ENCODE assay signal across 1 cellular context in genomic region chr14:75002392-75003249, GRCh38.
A peak's percentile ranks its signal among the peaks of the same experiment; 100 is the strongest.
TF ChIP-seq lines count a peak whose summit lies in the region.

TSS of gene EIF2B2 (plus strand) at chr14:75002921. CDS start at chr14:75002991, 70 bp downstream.

TF ChIP-seq in GM12878, 131 proteins besides CTCF, POLR2A, EP300 and RAD21 (continued from another document and continues in another):
- peak; percentile 58 for TF ChIP-seq SKIL (IDR thresholded peaks at IDR 0.05; ENCODE audit: low read depth, poor library complexity, severe bottlenecking)
- peak; percentile 71; the same call in 1 of the 2 replicates for TF ChIP-seq SMAD5 (IDR thresholded peaks at IDR 0.05; ENCODE audit: low read depth)
- TF ChIP-seq KAT2A (conservative IDR thresholded peaks at IDR 0.05; ENCODE audit: control insufficient read depth, low read depth, low read length), result no peak
- no peak for TF ChIP-seq JUNB (IDR thresholded peaks at IDR 0.05)
- no peak for TF ChIP-seq ZNF217 (IDR thresholded peaks at IDR 0.05)
- TF ChIP-seq SMAD1 (IDR thresholded peaks at IDR 0.05; ENCODE audit: low read depth, partially characterized antibody), result no peak
- TF ChIP-seq MTA3 (IDR thresholded peaks at IDR 0.05; ENCODE audit: borderline replicate concordance, low read length), result no peak
- TF ChIP-seq RELA (IDR thresholded peaks at IDR 0.05; ENCODE audit: borderline replicate concordance, partially characterized antibody), result peak; percentile 33
- TF ChIP-seq POU2F2 (IDR thresholded peaks at IDR 0.05; ENCODE audit: borderline replicate concordance, low read depth, low read length), result peak; percentile 51; the same call in 1 of the 3 replicates
- TF ChIP-seq IKZF1 (conservative IDR thresholded peaks at IDR 0.05), result peak; percentile 47
- TF ChIP-seq MYB (IDR thresholded peaks at IDR 0.05; ENCODE audit: borderline replicate concordance, low read depth, low read length), result no peak
- TF ChIP-seq ZBED1 (IDR thresholded peaks at IDR 0.05; ENCODE audit: borderline replicate concordance), result no peak
- peak; percentile 51; the same call in 1 of the 2 replicates for TF ChIP-seq TCF12 (IDR thresholded peaks at IDR 0.05; ENCODE audit: low read depth, low read length)
- no peak for TF ChIP-seq YBX1 (IDR thresholded peaks at IDR 0.05)
- peak; percentile 98 for TF ChIP-seq GABPA (IDR thresholded peaks at IDR 0.05; ENCODE audit: low read depth)
- no peak for TF ChIP-seq ETV6 (conservative IDR thresholded peaks at IDR 0.05 in 1 of 2, IDR thresholded peaks at IDR 0.05 in 1 of 2; ENCODE audit: borderline replicate concordance in 1 of 2, low read depth in 1 of 2)
- peak; percentile 91 for TF ChIP-seq PBX3 (IDR thresholded peaks at IDR 0.05; ENCODE audit: insufficient replicate concordance, low read depth, low read length)
- no peak for TF ChIP-seq HDAC2 (IDR thresholded peaks at IDR 0.05)
- TF ChIP-seq SMC3 (IDR thresholded peaks at IDR 0.05; ENCODE audit: borderline replicate concordance, low read length), result no peak
- TF ChIP-seq ATF7 (IDR thresholded peaks at IDR 0.05; ENCODE audit: low read depth), result no peak
- TF ChIP-seq, protein P1, sequence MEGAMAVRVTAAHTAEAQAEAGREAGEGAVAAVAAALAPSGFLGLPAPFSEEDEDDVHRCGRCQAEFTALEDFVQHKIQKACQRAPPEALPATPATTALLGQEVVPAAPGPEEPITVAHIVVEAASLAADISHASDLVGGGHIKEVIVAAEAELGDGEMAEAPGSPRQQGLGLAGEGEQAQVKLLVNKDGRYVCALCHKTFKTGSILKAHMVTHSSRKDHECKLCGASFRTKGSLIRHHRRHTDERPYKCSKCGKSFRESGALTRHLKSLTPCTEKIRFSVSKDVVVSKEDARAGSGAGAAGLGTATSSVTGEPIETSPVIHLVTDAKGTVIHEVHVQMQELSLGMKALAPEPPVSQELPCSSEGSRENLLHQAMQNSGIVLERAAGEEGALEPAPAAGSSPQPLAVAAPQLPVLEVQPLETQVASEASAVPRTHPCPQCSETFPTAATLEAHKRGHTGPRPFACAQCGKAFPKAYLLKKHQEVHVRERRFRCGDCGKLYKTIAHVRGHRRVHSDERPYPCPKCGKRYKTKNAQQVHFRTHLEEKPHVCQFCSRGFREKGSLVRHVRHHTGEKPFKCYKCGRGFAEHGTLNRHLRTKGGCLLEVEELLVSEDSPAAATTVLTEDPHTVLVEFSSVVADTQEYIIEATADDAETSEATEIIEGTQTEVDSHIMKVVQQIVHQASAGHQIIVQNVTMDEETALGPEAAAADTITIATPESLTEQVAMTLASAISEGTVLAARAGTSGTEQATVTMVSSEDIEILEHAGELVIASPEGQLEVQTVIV (IDR thresholded peaks at IDR 0.05; ENCODE audit: borderline replicate concordance, partially characterized antibody), result no peak
- TF ChIP-seq ZSCAN29 (IDR thresholded peaks at IDR 0.05), result no peak
- TF ChIP-seq, protein P2, sequence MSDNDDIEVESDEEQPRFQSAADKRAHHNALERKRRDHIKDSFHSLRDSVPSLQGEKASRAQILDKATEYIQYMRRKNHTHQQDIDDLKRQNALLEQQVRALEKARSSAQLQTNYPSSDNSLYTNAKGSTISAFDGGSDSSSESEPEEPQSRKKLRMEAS (IDR thresholded peaks at IDR 0.05; ENCODE audit: low read depth, low read length), result 0 out of 2 replicates have a peak, but pooled peaks have one; percentile 43
- TF ChIP-seq FOXK2 (IDR thresholded peaks at IDR 0.05), result no peak
- TF ChIP-seq GATAD2B (conservative IDR thresholded peaks at IDR 0.05; ENCODE audit: low read depth), result peak; percentile 27; the same call in 1 of the 2 replicates
- TF ChIP-seq STAT1 (conservative IDR thresholded peaks at IDR 0.05), result no peak; the same call in 1 of the 2 replicates
- TF ChIP-seq ZBTB11 (CRISPR knock-in tag; IDR thresholded peaks at IDR 0.05), result no peak
- TF ChIP-seq CHD2 (IDR thresholded peaks at IDR 0.05; ENCODE audit: borderline replicate concordance, low read depth, low read length), result peak; percentile 92; the same call in 1 of the 2 replicates
- no peak for TF ChIP-seq ZZZ3 (IDR thresholded peaks at IDR 0.05; ENCODE audit: control insufficient read depth, insufficient read length, low read depth)
- TF ChIP-seq, protein P3, sequence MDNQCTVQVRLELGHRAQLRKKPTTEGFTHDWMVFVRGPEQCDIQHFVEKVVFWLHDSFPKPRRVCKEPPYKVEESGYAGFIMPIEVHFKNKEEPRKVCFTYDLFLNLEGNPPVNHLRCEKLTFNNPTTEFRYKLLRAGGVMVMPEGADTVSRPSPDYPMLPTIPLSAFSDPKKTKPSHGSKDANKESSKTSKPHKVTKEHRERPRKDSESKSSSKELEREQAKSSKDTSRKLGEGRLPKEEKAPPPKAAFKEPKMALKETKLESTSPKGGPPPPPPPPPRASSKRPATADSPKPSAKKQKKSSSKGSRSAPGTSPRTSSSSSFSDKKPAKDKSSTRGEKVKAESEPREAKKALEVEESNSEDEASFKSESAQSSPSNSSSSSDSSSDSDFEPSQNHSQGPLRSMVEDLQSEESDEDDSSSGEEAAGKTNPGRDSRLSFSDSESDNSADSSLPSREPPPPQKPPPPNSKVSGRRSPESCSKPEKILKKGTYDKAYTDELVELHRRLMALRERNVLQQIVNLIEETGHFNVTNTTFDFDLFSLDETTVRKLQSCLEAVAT (IDR thresholded peaks at IDR 0.05), result peak; percentile 38; the same call in 1 of the 2 replicates
- 0 out of 2 replicates have a peak, but pooled peaks have one; percentile 10 for TF ChIP-seq BCL11A (IDR thresholded peaks at IDR 0.05; ENCODE audit: low read depth, low read length)
- TF ChIP-seq, protein P4, sequence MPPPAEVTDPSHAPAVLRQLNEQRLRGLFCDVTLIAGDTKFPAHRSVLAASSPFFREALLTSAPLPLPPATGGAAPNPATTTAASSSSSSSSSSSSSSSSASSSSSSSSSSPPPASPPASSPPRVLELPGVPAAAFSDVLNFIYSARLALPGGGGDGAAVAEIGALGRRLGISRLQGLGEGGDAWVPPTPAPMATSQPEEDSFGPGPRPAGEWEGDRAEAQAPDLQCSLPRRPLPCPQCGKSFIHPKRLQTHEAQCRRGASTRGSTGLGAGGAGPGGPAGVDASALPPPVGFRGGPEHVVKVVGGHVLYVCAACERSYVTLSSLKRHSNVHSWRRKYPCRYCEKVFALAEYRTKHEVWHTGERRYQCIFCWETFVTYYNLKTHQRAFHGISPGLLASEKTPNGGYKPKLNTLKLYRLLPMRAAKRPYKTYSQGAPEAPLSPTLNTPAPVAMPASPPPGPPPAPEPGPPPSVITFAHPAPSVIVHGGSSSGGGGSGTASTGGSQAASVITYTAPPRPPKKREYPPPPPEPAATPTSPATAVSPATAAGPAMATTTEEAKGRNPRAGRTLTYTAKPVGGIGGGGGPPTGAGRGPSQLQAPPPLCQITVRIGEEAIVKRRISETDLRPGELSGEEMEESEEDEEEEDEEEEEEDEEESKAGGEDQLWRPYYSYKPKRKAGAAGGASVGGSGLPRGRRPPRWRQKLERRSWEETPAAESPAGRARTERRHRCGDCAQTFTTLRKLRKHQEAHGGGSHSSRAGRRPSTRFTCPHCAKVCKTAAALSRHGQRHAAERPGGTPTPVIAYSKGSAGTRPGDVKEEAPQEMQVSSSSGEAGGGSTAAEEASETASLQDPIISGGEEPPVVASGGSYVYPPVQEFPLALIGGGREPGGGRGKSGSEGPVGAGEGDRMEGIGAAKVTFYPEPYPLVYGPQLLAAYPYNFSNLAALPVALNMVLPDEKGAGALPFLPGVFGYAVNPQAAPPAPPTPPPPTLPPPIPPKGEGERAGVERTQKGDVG (CRISPR knock-in tag; IDR thresholded peaks at IDR 0.05), result no peak
- no peak for TF ChIP-seq DPF2 (IDR thresholded peaks at IDR 0.05)
- TF ChIP-seq NR2C1 (IDR thresholded peaks at IDR 0.05), result peak; percentile 98
- no peak for TF ChIP-seq PAX5 (IDR thresholded peaks at IDR 0.05; ENCODE audit: borderline replicate concordance, low read depth, low read length)
- peak; percentile 77 for TF ChIP-seq LARP7 (IDR thresholded peaks at IDR 0.05)
- no peak for TF ChIP-seq KDM1A (IDR thresholded peaks at IDR 0.05; ENCODE audit: borderline replicate concordance)
- no peak for TF ChIP-seq ZNF592 (IDR thresholded peaks at IDR 0.05)
- peak; percentile 60 for TF ChIP-seq HCFC1 (IDR thresholded peaks at IDR 0.05; ENCODE audit: low read length)
- TF ChIP-seq TCF7 (IDR thresholded peaks at IDR 0.05; ENCODE audit: borderline replicate concordance), result no peak
- no peak for TF ChIP-seq SUZ12 (IDR thresholded peaks at IDR 0.05; ENCODE audit: unreplicated experiment)
- TF ChIP-seq SPI1 (IDR thresholded peaks at IDR 0.05; ENCODE audit: borderline replicate concordance, insufficient read depth, low read depth, low read length), result peak; percentile 47
- peak; percentile 13 to 26; a peak in 1 of 4 replicates for TF ChIP-seq BHLHE40 (IDR thresholded peaks at IDR 0.05; ENCODE audit: borderline replicate concordance in 1 of 2, low read depth in 2 of 2, low read length in 1 of 2)
- TF ChIP-seq ZNF622 (IDR thresholded peaks at IDR 0.05), result no peak
